Comparison of ENCODE assay signal across 1 cellular context in the genomic region with DNA sequence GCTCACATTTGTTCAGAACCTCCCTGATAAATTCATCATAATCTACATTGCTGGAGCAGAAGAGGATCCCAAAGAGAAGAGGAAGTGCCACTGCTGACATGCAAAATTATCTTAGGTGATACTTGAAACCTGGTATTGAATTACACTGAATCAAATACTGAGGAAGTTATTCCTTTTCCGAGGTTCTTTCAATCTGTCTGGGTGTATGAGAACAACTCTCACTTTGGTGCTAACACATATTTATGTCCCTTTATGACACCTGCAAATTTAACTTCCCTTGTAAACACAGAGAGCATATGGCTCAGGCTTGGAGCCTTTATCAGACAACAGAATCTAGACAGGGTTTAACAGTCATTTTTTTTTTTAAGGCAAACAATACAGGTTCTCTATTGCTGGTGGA.
A peak's percentile ranks its signal among the peaks of the same experiment; 100 is the strongest.
TF ChIP-seq lines count a peak whose summit lies in the region.

No MANE protein-coding gene starts in this region.

TF ChIP-seq in K562, 482 proteins besides CTCF, POLR2A, EP300 and RAD21 (continued from another document):
- no peak for TF ChIP-seq ZHX1 (conservative IDR thresholded peaks at IDR 0.05; ENCODE audit: low read length)
- TF ChIP-seq FOXK2 (conservative IDR thresholded peaks at IDR 0.05 in 1 of 2, IDR thresholded peaks at IDR 0.05 in 1 of 2; ENCODE audit: low read depth in 2 of 2), result peak; percentile 43 to 48; a peak in 1 of 4 replicates
- no peak for TF ChIP-seq MXI1 (IDR thresholded peaks at IDR 0.05; ENCODE audit: low read depth, low read length)
- no peak for TF ChIP-seq ZNF695 (CRISPR knock-in tag; IDR thresholded peaks at IDR 0.05)
- TF ChIP-seq RAD51 (IDR thresholded peaks at IDR 0.05; ENCODE audit: borderline replicate concordance, low read depth), result no peak
- TF ChIP-seq GABPB1 (CRISPR knock-in tag; IDR thresholded peaks at IDR 0.05), result no peak
- TF ChIP-seq PTTG1 (tag; IDR thresholded peaks at IDR 0.05; ENCODE audit: low read depth), result no peak
- peak; percentile 51 for TF ChIP-seq MAFK (IDR thresholded peaks at IDR 0.05; ENCODE audit: low read length)
